Comparison of ENCODE assay signal across 8 cellular contexts in genomic region chr1:109482796-109483638, GRCh38. TPM values are rescaled to one million over a fixed set of nuclear protein-coding genes. Genes with fewer than 3 reads are reported as not detected.
DNase-seq lines count a peak whose midpoint lies in the region; ATAC-seq and TF ChIP-seq lines count a peak whose summit lies in the region.

No MANE protein-coding gene starts in this region.

- H3K4me1 ChIP-seq in psoas muscle, result peaks cover 49% of the 10 kb centered on the region

- 4 to 11% (median 8%) methylated on average over 27 of the region's 27 CpGs for WGBS in psoas muscle, 3 donors

- H3K4me3 ChIP-seq in psoas muscle, result peak overlapping the region; percentile 85

- DNase-seq in NCI-H345 (lab: John Stamatoyannopoulos, UW), result peak; percentile 67
- no peak for DNase-seq in NCI-H345 treated with DMSO at 0.1 percent for 48 hours (lab: John Stamatoyannopoulos, UW; ENCODE audit: unreplicated experiment)
- DNase-seq in NCI-H82 (lab: John Stamatoyannopoulos, UW), result peak; percentile 91
- peak; percentile 36 for DNase-seq in activated naive CD4-positive, alpha-beta T cell treated with anti-CD3 and anti-CD28 coated beads, Interleukin-2, amount 50 U/mL, for 16 hours
- DNase-seq in left cardiac atrium, result peak; percentile 45
- DNase-seq in psoas muscle, result peak in 1 of 2 donors; percentile 74
- DNase-seq in OCI-M2 (lab: John Stamatoyannopoulos, UW; ENCODE audit: unreplicated experiment), result no peak

- ATAC-seq in HG02885 (IDR thresholded peaks at IDR 0.05; ENCODE audit: poor library complexity, unreplicated experiment), result peak; percentile 21
- ATAC-seq in left cardiac atrium, result peak; percentile 13 to 30
- peak; percentile 40 to 52 (median 43) for ATAC-seq in psoas muscle

- intact Hi-C loops in left cardiac atrium (cut with DNase I) (no loop called here), psoas muscle (cut with DNase I) (no loop called here)

- H3K27ac ChIP-seq in psoas muscle, result peak overlapping the region; percentile 74

- H3K27me3 ChIP-seq in psoas muscle (ENCODE audit: insufficient read depth in 3 of 3, low read length in 2 of 3), result no peaks in the 10 kb centered on the region

- peaks cover 0 to 68% of the 10 kb centered on the region in 2 donors for H3K36me3 ChIP-seq in psoas muscle (ENCODE audit: insufficient read depth in 1 of 2, low read depth in 1 of 2)

- no peak for TF ChIP-seq CTCF in psoas muscle (IDR thresholded peaks at IDR 0.05)

- H3K9me3 ChIP-seq in psoas muscle, result no peaks in the 10 kb centered on the region

RNA-seq across cellular contexts. Expression of gene ATXN7L2, which starts 0.7 kb away (rescaled TPM):
- total RNA-seq in left cardiac atrium (1 to 10 TPM; 2.5 to 3.4 TPM), psoas muscle (10 to 100 TPM in 1 of 4 donors, 1 to 10 TPM in 3; 4.4 to 14.1 (median 8.4) TPM)
- 1 to 10 TPM; 5.1 to 5.2 (median 5.1) TPM for polyA plus RNA-seq in psoas muscle

RNA-seq across cellular contexts. Expression of gene CYB561D1, which starts 10.9 kb away (rescaled TPM):
- total RNA-seq in left cardiac atrium (1 to 10 TPM; 5.8 to 5.9 TPM), psoas muscle (1 to 10 TPM; 2.4 to 4.0 (median 3.7) TPM)
- polyA plus RNA-seq in psoas muscle, result 10 to 100 TPM in 1 of 3 donors, 1 to 10 TPM in 2; 1.8 to 15.0 (median 3.5) TPM

RNA-seq across cellular contexts. Expression of gene SYPL2, which starts 16.7 kb away (rescaled TPM):
- 10 to 100 TPM; 12.3 to 15.4 TPM for total RNA-seq in left cardiac atrium
- total RNA-seq in psoas muscle, result 100 to 1,000 TPM; 125 to 203 (median 163) TPM
- polyA plus RNA-seq in psoas muscle, result 10 to 100 TPM; 35.3 to 67.8 (median 66.2) TPM

RNA-seq across cellular contexts. Expression of gene AMIGO1, which starts 26.5 kb away (rescaled TPM):
- total RNA-seq in left cardiac atrium (10 to 100 TPM in 1 of 2 donors, 1 to 10 TPM in 1; 9.3 to 12.6 TPM), psoas muscle (10 to 100 TPM in 3 of 4 donors, 1 to 10 TPM in 1; 8.7 to 16.6 (median 11.4) TPM)
- 10 to 100 TPM in 1 of 3 donors, 1 to 10 TPM in 2; 3.1 to 16.0 (median 8.0) TPM for polyA plus RNA-seq in psoas muscle

RNA-seq across cellular contexts. Expression of gene GPR61, which starts 56.7 kb away (rescaled TPM):
- total RNA-seq in left cardiac atrium (under 1 TPM in 1 of 2 donors, not detected in 1; 0.55 TPM), psoas muscle (1 to 10 TPM in 1 of 4 donors, under 1 TPM in 1, not detected in 2; 0.18 to 1.4 TPM)
- under 1 TPM in 1 of 3 donors, not detected in 2; 0.10 TPM for polyA plus RNA-seq in psoas muscle

Comparison
In these comparisons a context has a peak if more than half of its experiments do, and no peak if none do; other contexts are left out.
1. DNase-seq: peak in NCI-H345 (single experiment), NCI-H82 (single experiment), activated naive CD4-positive, alpha-beta T cell treated with anti-CD3 and anti-CD28 coated beads, Interleukin-2, amount 50 U/mL, for 16 hours (single experiment) and left cardiac atrium (single experiment); none in NCI-H345 treated with DMSO at 0.1 percent for 48 hours (single experiment) and OCI-M2 (single experiment).
2. RNA of gene SYPL2, which starts 16.7 kb away (total RNA-seq): 125 to 203 TPM in psoas muscle; 12.3 to 15.4 TPM in left cardiac atrium; every median in the first group is over 4 times any median in the second.
3. Peak in every context shown above with its lines, with median percentiles within 50 percentile points of each other: ATAC-seq.